29 cellular contexts compared by ENCODE assay signal in genomic region chr11:62534779-62535545, GRCh38. TPM values are rescaled to one million over a fixed set of nuclear protein-coding genes. Genes with fewer than 3 reads are reported as not detected.
DNase-seq lines count a peak whose midpoint lies in the region; ATAC-seq and TF ChIP-seq lines count a peak whose summit lies in the region.
"Had no signal": no experiment of that assay in that cellular context is flagged by ENCODE, and none has a peak within 500 bp of the region (broad histone marks: within the 10 kb centered on the region; RNA-seq: fewer than 3 reads in every experiment).

No MANE protein-coding gene starts in this region.

- H3K4me1 Mint-ChIP-seq in activated naive CD4-positive, alpha-beta T cell treated with anti-CD3 and anti-CD28 coated beads, Interleukin-2, amount 10 ng/mL, durations not matched to agents 7 days and 5 days = peaks cover 17% of the 10 kb centered on the region
- peaks cover 8% of the 10 kb centered on the region for H3K4me1 Mint-ChIP-seq in endothelial cell (ENCODE audit: unreplicated experiment)

- CTCF ChIA-PET in activated naive CD4-positive, alpha-beta T cell treated with anti-CD3 and anti-CD28 coated beads, Interleukin-2, amount 10 ng/mL, durations not matched to agents 7 days and 5 days (lab: Charles Lee) = interaction anchor here (2.6 kb wide), 1 partner anchor 110 kb away, joined by 11 read pairs; no protein-coding TSS in a partner anchor
- CTCF ChIA-PET in Panc1 (lab: Charles Lee) = interaction anchor here (0.6 kb wide), 1 partner anchor 111 kb away, joined by 10 read pairs; no protein-coding TSS in a partner anchor

- no peak overlapping the region for H3K4me3 Mint-ChIP-seq in activated naive CD4-positive, alpha-beta T cell treated with anti-CD3 and anti-CD28 coated beads, Interleukin-2, amount 10 ng/mL, durations not matched to agents 7 days and 5 days
- peak overlapping the region; percentile 49 for H3K4me3 Mint-ChIP-seq in endothelial cell (ENCODE audit: unreplicated experiment)
- H3K4me3 Mint-ChIP-seq: CD4-positive, alpha-beta T cell; nephron progenitor cell; stimulated activated naive CD8-positive, alpha-beta T cell treated with anti-CD3 and anti-CD28 coated beads, Interleukin-15, Interleukin-2, amounts not matched to agents 100 ng/mL and 50 ng/mL, for 24 hours had no signal

- no peaks in the 10 kb centered on the region for H3K27me3 Mint-ChIP-seq in activated naive CD4-positive, alpha-beta T cell treated with anti-CD3 and anti-CD28 coated beads, Interleukin-2, amount 10 ng/mL, durations not matched to agents 7 days and 5 days
- H3K27me3 Mint-ChIP-seq in endothelial cell (ENCODE audit: unreplicated experiment) = peaks cover 10% of the 10 kb centered on the region
- H3K27me3 Mint-ChIP-seq: CD4-positive, alpha-beta T cell; stimulated activated naive CD8-positive, alpha-beta T cell treated with anti-CD3 and anti-CD28 coated beads, Interleukin-15, Interleukin-2, amounts not matched to agents 100 ng/mL and 50 ng/mL, for 24 hours had no signal

- H3K9ac ChIP-seq in subcutaneous abdominal adipose tissue (ENCODE audit: low read length in 5 of 5) = no peak overlapping the region

- H3K9me3 ChIP-seq in Panc1 (ENCODE audit: control insufficient read depth, insufficient read depth, low read depth, low read length) (no peaks in the 10 kb centered on the region), subcutaneous abdominal adipose tissue (ENCODE audit: control insufficient read depth in 5 of 5, low read length in 5 of 5) (no peaks in the 10 kb centered on the region)
- H3K9me3 ChIP-seq: adrenal gland, gastrocnemius medialis, lower lobe of right lung, pancreas, Peyer's patch, thoracic aorta had no signal

- H3K27ac Mint-ChIP-seq in activated naive CD4-positive, alpha-beta T cell treated with anti-CD3 and anti-CD28 coated beads, Interleukin-2, amount 10 ng/mL, durations not matched to agents 7 days and 5 days = peak overlapping the region; percentile 8
- no peak overlapping the region for H3K27ac Mint-ChIP-seq in endothelial cell (ENCODE audit: unreplicated experiment)
- H3K27ac Mint-ChIP-seq: CD4-positive, alpha-beta T cell; nephron progenitor cell; stimulated activated naive CD8-positive, alpha-beta T cell treated with anti-CD3 and anti-CD28 coated beads, Interleukin-15, Interleukin-2, amounts not matched to agents 100 ng/mL and 50 ng/mL, for 24 hours had no signal

- BruUV-seq in Panc1 (replicated peaks; lab: Mats Ljungman, UMichigan) = no TSS peak

- TF ChIP-seq CTCF in Panc1 (IDR thresholded peaks at IDR 0.05) (no peak), endothelial cell (IDR thresholded peaks at IDR 0.05; ENCODE audit: unreplicated experiment) (no peak)

- no peaks in the 10 kb centered on the region for H3K27me3 ChIP-seq in Panc1 (ENCODE audit: control insufficient read depth, insufficient read depth, low read length)
- no peaks in the 10 kb centered on the region for H3K27me3 ChIP-seq in subcutaneous abdominal adipose tissue (ENCODE audit: control insufficient read depth in 5 of 5, insufficient read depth in 4 of 5, low read length in 5 of 5)
- H3K27me3 ChIP-seq: adrenal gland, gastrocnemius medialis, pancreas, Peyer's patch had no signal

- H3K9me3 Mint-ChIP-seq in activated naive CD4-positive, alpha-beta T cell treated with anti-CD3 and anti-CD28 coated beads, Interleukin-2, amount 10 ng/mL, durations not matched to agents 7 days and 5 days = no peaks in the 10 kb centered on the region
- H3K9me3 Mint-ChIP-seq in endothelial cell (ENCODE audit: unreplicated experiment) = no peaks in the 10 kb centered on the region
- H3K9me3 Mint-ChIP-seq: CD4-positive, alpha-beta T cell; nephron progenitor cell; stimulated activated naive CD8-positive, alpha-beta T cell treated with anti-CD3 and anti-CD28 coated beads, Interleukin-15, Interleukin-2, amounts not matched to agents 100 ng/mL and 50 ng/mL, for 24 hours had no signal

- H3K4me1 ChIP-seq in Panc1 (ENCODE audit: control insufficient read depth, insufficient read depth, low read length) (peaks cover 29% of the 10 kb centered on the region), subcutaneous abdominal adipose tissue (ENCODE audit: control insufficient read depth in 5 of 5, insufficient read depth in 5 of 5, low read length in 5 of 5) (peaks cover 22 to 55% (median 48%) of the 10 kb centered on the region in 5 donors)

- peaks cover 45% of the 10 kb centered on the region for H3K36me3 ChIP-seq in Panc1 (ENCODE audit: control insufficient read depth, insufficient read depth, low read length)
- H3K36me3 ChIP-seq in subcutaneous abdominal adipose tissue (ENCODE audit: control insufficient read depth in 5 of 5, insufficient read depth in 5 of 5, low read length in 5 of 5) = peaks cover 7 to 80% (median 73%) of the 10 kb centered on the region in 5 donors
- H3K36me3 ChIP-seq: WERI-Rb-1 had no signal

- ATAC-seq in Panc1 (no peak), GM19467 (IDR thresholded peaks at IDR 0.05; ENCODE audit: unreplicated experiment) (no peak)
- ATAC-seq: gastrocnemius medialis, lower lobe of right lung, pancreas had no signal

- H3K27ac ChIP-seq in Panc1 (ENCODE audit: low read length) (0 out of 2 replicates have a peak overlapping the region, but pooled peaks have one; percentile 8), subcutaneous abdominal adipose tissue (ENCODE audit: low read depth, low read length) (peak overlapping the region; percentile 72)
- H3K27ac ChIP-seq: lower lobe of right lung, pancreas, WERI-Rb-1 had no signal

- in situ Hi-C loops in Panc1 (cut with HindIII; ENCODE audit: low pct_unique_long_range_greater_than_20kb, low sequenced_read_pairs) = no loop called here

- H3K4me3 ChIP-seq in Panc1 (ENCODE audit: low read depth in 2 of 2, low read length in 2 of 2) (no peak overlapping the region), subcutaneous abdominal adipose tissue (ENCODE audit: low read depth in 1 of 5, low read length in 5 of 5) (no peak overlapping the region)
- H3K4me3 ChIP-seq: adrenal gland, gastrocnemius medialis, lower lobe of right lung, pancreas, Peyer's patch, thoracic aorta had no signal

- no peak for DNase-seq in activated naive CD4-positive, alpha-beta T cell treated with anti-CD3 and anti-CD28 coated beads, Interleukin-2, amount 10 ng/mL, durations not matched to agents 7 days and 5 days
- DNase-seq in activated naive CD4-positive, alpha-beta T cell (lab: John Stamatoyannopoulos, UW) = no peak
- DNase-seq in Panc1 (ENCODE audit: low read depth, low spot score) (no peak), endothelial cell (ENCODE audit: low spot score) (no peak), retina (no peak), NCI-H2081 (lab: John Stamatoyannopoulos, UW) (no peak)
- DNase-seq: activated naive CD4-positive, alpha-beta T cell treated with Interleukin-2 at 50 U/mL for 16 hours; activated T-cell treated with anti-CD3 and anti-CD28 coated beads, Interleukin-2, amount 50 U/mL, for 48 hours; adrenal gland; AML-193; CD4-positive, alpha-beta T cell; central memory CD4-positive, alpha-beta T cell; dermis blood vessel endothelial cell; gastrocnemius medialis; Kasumi-1; lower lobe of right lung; NCI-H1417 treated with DMSO at 0.1 percent for 48 hours; NCI-H2081 treated with DMSO at 0.1 percent for 48 hours; NCI-H226; nephron progenitor cell; Peyer's patch; SIG-M5; stimulated activated CD4-positive, alpha-beta T cell treated with anti-CD3 and anti-CD28 coated beads, Interleukin-1b, Interleukin-23, amount 100 ng/mL, for 48 hours; WERI-Rb-1 had no signal

- POLR2A ChIA-PET in Panc1 (lab: Charles Lee) = interaction anchor here (0.5 kb wide), 1 partner anchor 15 kb away, joined by 5 read pairs; no protein-coding TSS in a partner anchor

- intact Hi-C loops in Panc1 (cut with micrococcal nuclease; ENCODE audit: unreplicated experiment) = no loop called here

- peaks cover 41% of the 10 kb centered on the region for H3K36me3 Mint-ChIP-seq in activated naive CD4-positive, alpha-beta T cell treated with anti-CD3 and anti-CD28 coated beads, Interleukin-2, amount 10 ng/mL, durations not matched to agents 7 days and 5 days
- H3K36me3 Mint-ChIP-seq in endothelial cell (ENCODE audit: low read depth, unreplicated experiment) = peaks cover 52% of the 10 kb centered on the region

RNA-seq across cellular contexts. Expression of gene AHNAK, which starts 11.6 kb away (rescaled TPM):
- total RNA-seq in Panc1 (2021; ENCODE audit: unreplicated experiment) (844 TPM), endothelial cell (ENCODE audit: unreplicated experiment) (136 TPM)
- 355 TPM for polyA plus RNA-seq in Panc1 (2012; ENCODE audit: insufficient read length)

RNA-seq across cellular contexts. Expression of gene EEF1G, which starts 38.7 kb away (rescaled TPM):
- total RNA-seq in Panc1 (2021; ENCODE audit: unreplicated experiment) (1,119 TPM), endothelial cell (ENCODE audit: unreplicated experiment) (1,951 TPM)
- 1,553 TPM for polyA plus RNA-seq in Panc1 (2012; ENCODE audit: insufficient read length)

RNA-seq across cellular contexts. Expression of gene TUT1, which starts 56.4 kb away (rescaled TPM):
- total RNA-seq in Panc1 (2021; ENCODE audit: unreplicated experiment) (19.9 TPM), endothelial cell (ENCODE audit: unreplicated experiment) (21.2 TPM)
- 21.9 TPM for polyA plus RNA-seq in Panc1 (2012; ENCODE audit: insufficient read length)
